Comparison of ENCODE assay signal across 26 cellular contexts in the genomic region with DNA sequence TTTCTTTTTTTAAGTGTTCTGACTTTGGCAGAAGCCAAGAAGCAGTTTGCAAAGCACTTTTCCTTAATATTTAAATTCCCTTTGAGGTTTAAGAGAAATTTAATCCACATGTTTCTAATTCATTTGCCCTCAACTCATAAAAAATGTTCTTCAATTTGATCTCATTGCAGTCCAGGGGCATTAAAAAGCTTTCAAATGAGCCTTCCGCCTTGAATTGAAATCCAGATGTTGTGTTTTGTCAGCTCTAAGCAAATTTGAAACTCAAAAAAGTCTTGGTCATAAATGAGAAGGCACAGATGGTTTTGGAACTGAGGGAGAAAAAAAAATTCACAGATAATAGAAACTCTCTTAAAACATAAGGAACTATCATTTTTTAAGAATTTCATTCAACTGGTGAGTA.
"Had no signal": no experiment of that assay in that cellular context is flagged by ENCODE, and none has a peak within 500 bp of the region (broad histone marks: within the 10 kb centered on the region; RNA-seq: fewer than 3 reads in every experiment).

No MANE protein-coding gene starts in this region.

- ATAC-seq: esophagus mucosa; gastroesophageal sphincter; heart left ventricle; left cardiac atrium; left lung; left ventricle myocardium superior; lower lobe of right lung; naive thymus-derived CD4-positive, alpha-beta T cell had no signal

- H3K27ac ChIP-seq: coronary artery, epithelial cell of prostate, esophagus squamous epithelium, foreskin keratinocyte, gastroesophageal sphincter, heart left ventricle, hepatocyte, left lung, lower lobe of right lung had no signal

- H3K79me2 ChIP-seq: hepatocyte had no signal

- DNase-seq: dermis blood vessel endothelial cell; dorsolateral prefrontal cortex; effector CD4-positive, alpha-beta T cell; effector memory CD4-positive, alpha-beta T cell; erythroblast; esophagus squamous epithelium; heart left ventricle; hypothalamus; immature natural killer cell; left cardiac atrium; left lung; left ventricle myocardium superior; lower lobe of right lung; mesendoderm; naive thymus-derived CD4-positive, alpha-beta T cell had no signal

- H3K4me1 ChIP-seq: esophagus squamous epithelium, gastroesophageal sphincter, heart left ventricle, left lung, lower lobe of right lung had no signal

- H3K4me1 Mint-ChIP-seq: immature natural killer cell; memory B cell; naive thymus-derived CD4-positive, alpha-beta T cell had no signal

- H3K27me3 Mint-ChIP-seq: memory B cell; naive thymus-derived CD4-positive, alpha-beta T cell had no signal

- H3K27me3 ChIP-seq: dorsolateral prefrontal cortex, esophagus squamous epithelium, foreskin keratinocyte, gastroesophageal sphincter, heart left ventricle, hepatocyte, left lung had no signal

- H3K36me3 ChIP-seq: esophagus squamous epithelium, gastroesophageal sphincter, heart left ventricle, left lung, lower lobe of right lung had no signal

- H2AFZ ChIP-seq: hepatocyte had no signal

- H3K27ac Mint-ChIP-seq: immature natural killer cell; memory B cell; naive thymus-derived CD4-positive, alpha-beta T cell had no signal

- H3K4me3 ChIP-seq: coronary artery, dorsolateral prefrontal cortex, esophagus squamous epithelium, gastroesophageal sphincter, heart left ventricle, hepatocyte, left lung, lower lobe of right lung had no signal

- H3K9me3 ChIP-seq: esophagus squamous epithelium, gastroesophageal sphincter, heart left ventricle, lower lobe of right lung had no signal

- FAIRE-seq: colon, frontal cortex, islet of Langerhans, keratinocyte had no signal

- H3K4me2 ChIP-seq: hepatocyte had no signal

- H3K36me3 Mint-ChIP-seq: immature natural killer cell; memory B cell; naive thymus-derived CD4-positive, alpha-beta T cell had no signal

- H3K4me3 Mint-ChIP-seq: immature natural killer cell; memory B cell; naive thymus-derived CD4-positive, alpha-beta T cell had no signal
